In the genomic region with DNA sequence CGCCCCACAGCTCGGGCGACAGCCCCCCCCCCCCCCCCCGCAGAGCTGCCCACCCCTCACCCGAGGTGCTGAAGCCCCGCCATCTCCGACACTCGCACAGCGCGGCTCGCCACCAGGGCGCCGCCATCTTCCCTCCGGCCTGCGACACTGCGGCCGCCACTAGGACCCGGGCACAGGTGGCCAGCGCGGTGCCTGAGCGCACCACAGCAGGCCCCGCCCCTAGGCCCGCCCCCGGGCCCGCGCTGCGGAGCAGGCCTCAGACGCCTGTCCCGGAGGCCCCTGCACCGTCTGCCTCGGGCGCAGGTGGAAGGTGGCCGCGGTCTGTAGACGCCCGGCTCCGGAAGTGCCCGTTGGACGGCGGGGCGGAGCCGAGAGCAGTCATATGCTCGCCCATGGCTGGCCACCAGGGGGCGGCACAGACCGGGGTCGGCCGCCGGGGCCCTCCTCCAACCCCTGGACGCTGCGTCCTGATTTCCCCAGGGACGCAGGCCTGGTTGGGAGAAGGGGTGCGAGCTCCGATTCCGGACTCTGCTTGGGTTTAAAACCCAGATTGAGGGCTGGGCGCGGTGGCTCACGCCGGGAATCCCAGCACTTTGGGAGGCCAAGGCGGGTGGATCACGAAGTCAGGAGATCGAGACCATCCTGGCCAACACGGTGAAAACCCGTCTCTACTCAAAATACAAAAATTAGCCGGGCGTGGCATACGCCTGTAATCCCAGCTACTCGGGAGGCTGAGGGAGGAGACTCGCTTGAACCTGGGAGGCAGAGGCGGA, we compare ENCODE assay signal across 1 cellular context.
A peak's percentile ranks its signal among the peaks of the same experiment; 100 is the strongest.
TF ChIP-seq lines count a peak whose summit lies in the region.

A gene (minus strand): TSS at position 136 of the 773 bp plus-strand sequence. CDS start 9 bp downstream, at position 127.

TF ChIP-seq in GM12878, 131 proteins besides CTCF, POLR2A, EP300 and RAD21 (continued from another document and continues in another):
- TF ChIP-seq IKZF2 (IDR thresholded peaks at IDR 0.05) (peak; percentile 85 to 91), RB1 (IDR thresholded peaks at IDR 0.05; ENCODE audit: borderline replicate concordance) (peak; percentile 98), ZNF207 (IDR thresholded peaks at IDR 0.05; ENCODE audit: borderline replicate concordance) (peak; percentile 97), IKZF1 (conservative IDR thresholded peaks at IDR 0.05) (peak; percentile 95), CEBPB (IDR thresholded peaks at IDR 0.05; ENCODE audit: borderline replicate concordance in 1 of 2, low read depth in 2 of 2, low read length in 2 of 2) (no peak), EED (IDR thresholded peaks at IDR 0.05; ENCODE audit: low read depth) (peak; percentile 73), RAD51 (IDR thresholded peaks at IDR 0.05) (no peak), FOXK2 (IDR thresholded peaks at IDR 0.05) (peak; percentile 27; the same call in 1 of the 2 replicates), BACH1 (IDR thresholded peaks at IDR 0.05; ENCODE audit: borderline replicate concordance) (peak; percentile 84), NRF1 (conservative IDR thresholded peaks at IDR 0.05; ENCODE audit: low read depth, low read length) (0 out of 2 replicates have a peak, but pooled peaks have one; percentile 2), PAX8 (IDR thresholded peaks at IDR 0.05) (no peak), PML (IDR thresholded peaks at IDR 0.05; ENCODE audit: low read length) (no peak), YY1 (IDR thresholded peaks at IDR 0.05; ENCODE audit: low read depth, low read length) (peak; percentile 95), TAF1 (IDR thresholded peaks at IDR 0.05; ENCODE audit: borderline replicate concordance, low read depth, low read length) (peak; percentile 85; the same call in 1 of the 2 replicates)
- TF ChIP-seq, protein P1, sequence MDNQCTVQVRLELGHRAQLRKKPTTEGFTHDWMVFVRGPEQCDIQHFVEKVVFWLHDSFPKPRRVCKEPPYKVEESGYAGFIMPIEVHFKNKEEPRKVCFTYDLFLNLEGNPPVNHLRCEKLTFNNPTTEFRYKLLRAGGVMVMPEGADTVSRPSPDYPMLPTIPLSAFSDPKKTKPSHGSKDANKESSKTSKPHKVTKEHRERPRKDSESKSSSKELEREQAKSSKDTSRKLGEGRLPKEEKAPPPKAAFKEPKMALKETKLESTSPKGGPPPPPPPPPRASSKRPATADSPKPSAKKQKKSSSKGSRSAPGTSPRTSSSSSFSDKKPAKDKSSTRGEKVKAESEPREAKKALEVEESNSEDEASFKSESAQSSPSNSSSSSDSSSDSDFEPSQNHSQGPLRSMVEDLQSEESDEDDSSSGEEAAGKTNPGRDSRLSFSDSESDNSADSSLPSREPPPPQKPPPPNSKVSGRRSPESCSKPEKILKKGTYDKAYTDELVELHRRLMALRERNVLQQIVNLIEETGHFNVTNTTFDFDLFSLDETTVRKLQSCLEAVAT (IDR thresholded peaks at IDR 0.05), result peak; percentile 87
- TF ChIP-seq, protein P2, sequence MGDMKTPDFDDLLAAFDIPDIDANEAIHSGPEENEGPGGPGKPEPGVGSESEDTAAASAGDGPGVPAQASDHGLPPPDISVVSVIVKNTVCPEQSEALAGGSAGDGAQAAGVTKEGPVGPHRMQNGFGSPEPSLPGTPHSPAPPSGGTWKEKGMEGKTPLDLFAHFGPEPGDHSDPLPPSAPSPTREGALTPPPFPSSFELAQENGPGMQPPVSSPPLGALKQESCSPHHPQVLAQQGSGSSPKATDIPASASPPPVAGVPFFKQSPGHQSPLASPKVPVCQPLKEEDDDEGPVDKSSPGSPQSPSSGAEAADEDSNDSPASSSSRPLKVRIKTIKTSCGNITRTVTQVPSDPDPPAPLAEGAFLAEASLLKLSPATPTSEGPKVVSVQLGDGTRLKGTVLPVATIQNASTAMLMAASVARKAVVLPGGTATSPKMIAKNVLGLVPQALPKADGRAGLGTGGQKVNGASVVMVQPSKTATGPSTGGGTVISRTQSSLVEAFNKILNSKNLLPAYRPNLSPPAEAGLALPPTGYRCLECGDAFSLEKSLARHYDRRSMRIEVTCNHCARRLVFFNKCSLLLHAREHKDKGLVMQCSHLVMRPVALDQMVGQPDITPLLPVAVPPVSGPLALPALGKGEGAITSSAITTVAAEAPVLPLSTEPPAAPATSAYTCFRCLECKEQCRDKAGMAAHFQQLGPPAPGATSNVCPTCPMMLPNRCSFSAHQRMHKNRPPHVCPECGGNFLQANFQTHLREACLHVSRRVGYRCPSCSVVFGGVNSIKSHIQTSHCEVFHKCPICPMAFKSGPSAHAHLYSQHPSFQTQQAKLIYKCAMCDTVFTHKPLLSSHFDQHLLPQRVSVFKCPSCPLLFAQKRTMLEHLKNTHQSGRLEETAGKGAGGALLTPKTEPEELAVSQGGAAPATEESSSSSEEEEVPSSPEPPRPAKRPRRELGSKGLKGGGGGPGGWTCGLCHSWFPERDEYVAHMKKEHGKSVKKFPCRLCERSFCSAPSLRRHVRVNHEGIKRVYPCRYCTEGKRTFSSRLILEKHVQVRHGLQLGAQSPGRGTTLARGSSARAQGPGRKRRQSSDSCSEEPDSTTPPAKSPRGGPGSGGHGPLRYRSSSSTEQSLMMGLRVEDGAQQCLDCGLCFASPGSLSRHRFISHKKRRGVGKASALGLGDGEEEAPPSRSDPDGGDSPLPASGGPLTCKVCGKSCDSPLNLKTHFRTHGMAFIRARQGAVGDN (IDR thresholded peaks at IDR 0.05), result peak; percentile 72
- TF ChIP-seq, protein P3, sequence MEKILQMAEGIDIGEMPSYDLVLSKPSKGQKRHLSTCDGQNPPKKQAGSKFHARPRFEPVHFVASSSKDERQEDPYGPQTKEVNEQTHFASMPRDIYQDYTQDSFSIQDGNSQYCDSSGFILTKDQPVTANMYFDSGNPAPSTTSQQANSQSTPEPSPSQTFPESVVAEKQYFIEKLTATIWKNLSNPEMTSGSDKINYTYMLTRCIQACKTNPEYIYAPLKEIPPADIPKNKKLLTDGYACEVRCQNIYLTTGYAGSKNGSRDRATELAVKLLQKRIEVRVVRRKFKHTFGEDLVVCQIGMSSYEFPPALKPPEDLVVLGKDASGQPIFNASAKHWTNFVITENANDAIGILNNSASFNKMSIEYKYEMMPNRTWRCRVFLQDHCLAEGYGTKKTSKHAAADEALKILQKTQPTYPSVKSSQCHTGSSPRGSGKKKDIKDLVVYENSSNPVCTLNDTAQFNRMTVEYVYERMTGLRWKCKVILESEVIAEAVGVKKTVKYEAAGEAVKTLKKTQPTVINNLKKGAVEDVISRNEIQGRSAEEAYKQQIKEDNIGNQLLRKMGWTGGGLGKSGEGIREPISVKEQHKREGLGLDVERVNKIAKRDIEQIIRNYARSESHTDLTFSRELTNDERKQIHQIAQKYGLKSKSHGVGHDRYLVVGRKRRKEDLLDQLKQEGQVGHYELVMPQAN (conservative IDR thresholded peaks at IDR 0.05), result peak; percentile 78
- TF ChIP-seq, protein P4, sequence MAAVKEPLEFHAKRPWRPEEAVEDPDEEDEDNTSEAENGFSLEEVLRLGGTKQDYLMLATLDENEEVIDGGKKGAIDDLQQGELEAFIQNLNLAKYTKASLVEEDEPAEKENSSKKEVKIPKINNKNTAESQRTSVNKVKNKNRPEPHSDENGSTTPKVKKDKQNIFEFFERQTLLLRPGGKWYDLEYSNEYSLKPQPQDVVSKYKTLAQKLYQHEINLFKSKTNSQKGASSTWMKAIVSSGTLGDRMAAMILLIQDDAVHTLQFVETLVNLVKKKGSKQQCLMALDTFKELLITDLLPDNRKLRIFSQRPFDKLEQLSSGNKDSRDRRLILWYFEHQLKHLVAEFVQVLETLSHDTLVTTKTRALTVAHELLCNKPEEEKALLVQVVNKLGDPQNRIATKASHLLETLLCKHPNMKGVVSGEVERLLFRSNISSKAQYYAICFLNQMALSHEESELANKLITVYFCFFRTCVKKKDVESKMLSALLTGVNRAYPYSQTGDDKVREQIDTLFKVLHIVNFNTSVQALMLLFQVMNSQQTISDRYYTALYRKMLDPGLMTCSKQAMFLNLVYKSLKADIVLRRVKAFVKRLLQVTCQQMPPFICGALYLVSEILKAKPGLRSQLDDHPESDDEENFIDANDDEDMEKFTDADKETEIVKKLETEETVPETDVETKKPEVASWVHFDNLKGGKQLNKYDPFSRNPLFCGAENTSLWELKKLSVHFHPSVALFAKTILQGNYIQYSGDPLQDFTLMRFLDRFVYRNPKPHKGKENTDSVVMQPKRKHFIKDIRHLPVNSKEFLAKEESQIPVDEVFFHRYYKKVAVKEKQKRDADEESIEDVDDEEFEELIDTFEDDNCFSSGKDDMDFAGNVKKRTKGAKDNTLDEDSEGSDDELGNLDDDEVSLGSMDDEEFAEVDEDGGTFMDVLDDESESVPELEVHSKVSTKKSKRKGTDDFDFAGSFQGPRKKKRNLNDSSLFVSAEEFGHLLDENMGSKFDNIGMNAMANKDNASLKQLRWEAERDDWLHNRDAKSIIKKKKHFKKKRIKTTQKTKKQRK (IDR thresholded peaks at IDR 0.05; ENCODE audit: low read depth, low read length), result no peak
- TF ChIP-seq, protein P5, sequence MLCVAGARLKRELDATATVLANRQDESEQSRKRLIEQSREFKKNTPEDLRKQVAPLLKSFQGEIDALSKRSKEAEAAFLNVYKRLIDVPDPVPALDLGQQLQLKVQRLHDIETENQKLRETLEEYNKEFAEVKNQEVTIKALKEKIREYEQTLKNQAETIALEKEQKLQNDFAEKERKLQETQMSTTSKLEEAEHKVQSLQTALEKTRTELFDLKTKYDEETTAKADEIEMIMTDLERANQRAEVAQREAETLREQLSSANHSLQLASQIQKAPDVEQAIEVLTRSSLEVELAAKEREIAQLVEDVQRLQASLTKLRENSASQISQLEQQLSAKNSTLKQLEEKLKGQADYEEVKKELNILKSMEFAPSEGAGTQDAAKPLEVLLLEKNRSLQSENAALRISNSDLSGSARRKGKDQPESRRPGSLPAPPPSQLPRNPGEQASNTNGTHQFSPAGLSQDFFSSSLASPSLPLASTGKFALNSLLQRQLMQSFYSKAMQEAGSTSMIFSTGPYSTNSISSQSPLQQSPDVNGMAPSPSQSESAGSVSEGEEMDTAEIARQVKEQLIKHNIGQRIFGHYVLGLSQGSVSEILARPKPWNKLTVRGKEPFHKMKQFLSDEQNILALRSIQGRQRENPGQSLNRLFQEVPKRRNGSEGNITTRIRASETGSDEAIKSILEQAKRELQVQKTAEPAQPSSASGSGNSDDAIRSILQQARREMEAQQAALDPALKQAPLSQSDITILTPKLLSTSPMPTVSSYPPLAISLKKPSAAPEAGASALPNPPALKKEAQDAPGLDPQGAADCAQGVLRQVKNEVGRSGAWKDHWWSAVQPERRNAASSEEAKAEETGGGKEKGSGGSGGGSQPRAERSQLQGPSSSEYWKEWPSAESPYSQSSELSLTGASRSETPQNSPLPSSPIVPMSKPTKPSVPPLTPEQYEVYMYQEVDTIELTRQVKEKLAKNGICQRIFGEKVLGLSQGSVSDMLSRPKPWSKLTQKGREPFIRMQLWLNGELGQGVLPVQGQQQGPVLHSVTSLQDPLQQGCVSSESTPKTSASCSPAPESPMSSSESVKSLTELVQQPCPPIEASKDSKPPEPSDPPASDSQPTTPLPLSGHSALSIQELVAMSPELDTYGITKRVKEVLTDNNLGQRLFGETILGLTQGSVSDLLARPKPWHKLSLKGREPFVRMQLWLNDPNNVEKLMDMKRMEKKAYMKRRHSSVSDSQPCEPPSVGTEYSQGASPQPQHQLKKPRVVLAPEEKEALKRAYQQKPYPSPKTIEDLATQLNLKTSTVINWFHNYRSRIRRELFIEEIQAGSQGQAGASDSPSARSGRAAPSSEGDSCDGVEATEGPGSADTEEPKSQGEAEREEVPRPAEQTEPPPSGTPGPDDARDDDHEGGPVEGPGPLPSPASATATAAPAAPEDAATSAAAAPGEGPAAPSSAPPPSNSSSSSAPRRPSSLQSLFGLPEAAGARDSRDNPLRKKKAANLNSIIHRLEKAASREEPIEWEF (IDR thresholded peaks at IDR 0.05; ENCODE audit: insufficient replicate concordance, low read depth, low read length), result no peak
- TF ChIP-seq, protein P6, sequence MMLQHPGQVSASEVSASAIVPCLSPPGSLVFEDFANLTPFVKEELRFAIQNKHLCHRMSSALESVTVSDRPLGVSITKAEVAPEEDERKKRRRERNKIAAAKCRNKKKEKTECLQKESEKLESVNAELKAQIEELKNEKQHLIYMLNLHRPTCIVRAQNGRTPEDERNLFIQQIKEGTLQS (IDR thresholded peaks at IDR 0.05; ENCODE audit: borderline replicate concordance, extremely low read depth, low read depth, low read length), result no peak
- TF ChIP-seq, protein P7, sequence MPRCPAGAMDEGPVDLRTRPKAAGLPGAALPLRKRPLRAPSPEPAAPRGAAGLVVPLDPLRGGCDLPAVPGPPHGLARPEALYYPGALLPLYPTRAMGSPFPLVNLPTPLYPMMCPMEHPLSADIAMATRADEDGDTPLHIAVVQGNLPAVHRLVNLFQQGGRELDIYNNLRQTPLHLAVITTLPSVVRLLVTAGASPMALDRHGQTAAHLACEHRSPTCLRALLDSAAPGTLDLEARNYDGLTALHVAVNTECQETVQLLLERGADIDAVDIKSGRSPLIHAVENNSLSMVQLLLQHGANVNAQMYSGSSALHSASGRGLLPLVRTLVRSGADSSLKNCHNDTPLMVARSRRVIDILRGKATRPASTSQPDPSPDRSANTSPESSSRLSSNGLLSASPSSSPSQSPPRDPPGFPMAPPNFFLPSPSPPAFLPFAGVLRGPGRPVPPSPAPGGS (IDR thresholded peaks at IDR 0.05; ENCODE audit: borderline replicate concordance, insufficient read depth, low read depth, low read length, poor library complexity, severe bottlenecking), result no peak
- TF ChIP-seq, protein P8, sequence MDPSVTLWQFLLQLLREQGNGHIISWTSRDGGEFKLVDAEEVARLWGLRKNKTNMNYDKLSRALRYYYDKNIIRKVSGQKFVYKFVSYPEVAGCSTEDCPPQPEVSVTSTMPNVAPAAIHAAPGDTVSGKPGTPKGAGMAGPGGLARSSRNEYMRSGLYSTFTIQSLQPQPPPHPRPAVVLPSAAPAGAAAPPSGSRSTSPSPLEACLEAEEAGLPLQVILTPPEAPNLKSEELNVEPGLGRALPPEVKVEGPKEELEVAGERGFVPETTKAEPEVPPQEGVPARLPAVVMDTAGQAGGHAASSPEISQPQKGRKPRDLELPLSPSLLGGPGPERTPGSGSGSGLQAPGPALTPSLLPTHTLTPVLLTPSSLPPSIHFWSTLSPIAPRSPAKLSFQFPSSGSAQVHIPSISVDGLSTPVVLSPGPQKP (IDR thresholded peaks at IDR 0.05; ENCODE audit: low read depth, low read length), result peak; percentile 81
- TF ChIP-seq, protein P9, sequence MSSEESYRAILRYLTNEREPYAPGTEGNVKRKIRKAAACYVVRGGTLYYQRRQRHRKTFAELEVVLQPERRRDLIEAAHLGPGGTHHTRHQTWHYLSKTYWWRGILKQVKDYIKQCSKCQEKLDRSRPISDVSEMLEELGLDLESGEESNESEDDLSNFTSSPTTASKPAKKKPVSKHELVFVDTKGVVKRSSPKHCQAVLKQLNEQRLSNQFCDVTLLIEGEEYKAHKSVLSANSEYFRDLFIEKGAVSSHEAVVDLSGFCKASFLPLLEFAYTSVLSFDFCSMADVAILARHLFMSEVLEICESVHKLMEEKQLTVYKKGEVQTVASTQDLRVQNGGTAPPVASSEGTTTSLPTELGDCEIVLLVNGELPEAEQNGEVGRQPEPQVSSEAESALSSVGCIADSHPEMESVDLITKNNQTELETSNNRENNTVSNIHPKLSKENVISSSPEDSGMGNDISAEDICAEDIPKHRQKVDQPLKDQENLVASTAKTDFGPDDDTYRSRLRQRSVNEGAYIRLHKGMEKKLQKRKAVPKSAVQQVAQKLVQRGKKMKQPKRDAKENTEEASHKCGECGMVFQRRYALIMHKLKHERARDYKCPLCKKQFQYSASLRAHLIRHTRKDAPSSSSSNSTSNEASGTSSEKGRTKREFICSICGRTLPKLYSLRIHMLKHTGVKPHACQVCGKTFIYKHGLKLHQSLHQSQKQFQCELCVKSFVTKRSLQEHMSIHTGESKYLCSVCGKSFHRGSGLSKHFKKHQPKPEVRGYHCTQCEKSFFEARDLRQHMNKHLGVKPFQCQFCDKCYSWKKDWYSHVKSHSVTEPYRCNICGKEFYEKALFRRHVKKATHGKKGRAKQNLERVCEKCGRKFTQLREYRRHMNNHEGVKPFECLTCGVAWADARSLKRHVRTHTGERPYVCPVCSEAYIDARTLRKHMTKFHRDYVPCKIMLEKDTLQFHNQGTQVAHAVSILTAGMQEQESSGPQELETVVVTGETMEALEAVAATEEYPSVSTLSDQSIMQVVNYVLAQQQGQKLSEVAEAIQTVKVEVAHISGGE (CRISPR knock-in tag; IDR thresholded peaks at IDR 0.05), result no peak
